ENCODE assay signal across 1 cellular context in genomic region chr6:159929819-159930218, GRCh38.
A peak's percentile ranks its signal among the peaks of the same experiment; 100 is the strongest.
TF ChIP-seq lines count a peak whose summit lies in the region.

No MANE protein-coding gene starts in this region.

TF ChIP-seq in GM12878, 131 proteins besides CTCF, POLR2A, EP300 and RAD21 (continued from another document):
- TF ChIP-seq BCLAF1 (IDR thresholded peaks at IDR 0.05) (no peak), E4F1 (IDR thresholded peaks at IDR 0.05; ENCODE audit: borderline replicate concordance, partially characterized antibody) (no peak), ATF7 (IDR thresholded peaks at IDR 0.05; ENCODE audit: low read depth) (no peak), KLF5 (IDR thresholded peaks at IDR 0.05; ENCODE audit: partially characterized antibody) (no peak), HDGF (IDR thresholded peaks at IDR 0.05) (peak; percentile 13; the same call in 1 of the 2 replicates), CREM (IDR thresholded peaks at IDR 0.05; ENCODE audit: low read depth) (peak; percentile 60)
